ENCODE assay signal across 8 cellular contexts in genomic region chr19:54201172-54201701, GRCh38.
DNase-seq lines count a peak whose midpoint lies in the region; ATAC-seq, FAIRE-seq and TF ChIP-seq lines count a peak whose summit lies in the region.

No MANE protein-coding gene starts in this region.

- TF ChIP-seq CTCF in fibroblast of mammary gland (conservative IDR thresholded peaks at IDR 0.05; ENCODE audit: control insufficient read depth, insufficient read depth, low read depth, low read length) (no peak), retinal pigment epithelial cell (conservative IDR thresholded peaks at IDR 0.05; ENCODE audit: low read depth, low read length) (no peak), D721Med (IDR thresholded peaks at IDR 0.05; ENCODE audit: insufficient read depth, missing control alignments) (no peak)

- H3K4me3 ChIP-seq in SK-N-MC (peak overlapping the region; percentile 95), fibroblast of mammary gland (ENCODE audit: control insufficient read depth, low read depth, low read length) (peak overlapping the region; percentile 97), retinal pigment epithelial cell (ENCODE audit: low read length) (peak overlapping the region; percentile 94)

- FAIRE-seq in D721Med (lab: Jason Lieb, UNC) = no peak

- H3K36me3 ChIP-seq in SK-N-MC (ENCODE audit: insufficient read depth, low read length) = peaks cover 53% of the 10 kb centered on the region

- ATAC-seq in GM18508 (IDR thresholded peaks at IDR 0.05; ENCODE audit: insufficient read depth, unreplicated experiment) = peak; percentile 5

- H3K27ac ChIP-seq in SK-N-MC = peak overlapping the region; percentile 96

- H3K9me3 ChIP-seq in SK-N-MC (ENCODE audit: low read depth, low read length) = no peaks in the 10 kb centered on the region

- peak overlapping the region; percentile 100 for H3K9ac ChIP-seq in SK-N-MC (ENCODE audit: insufficient read length)

- DNase-seq in SK-N-MC (ENCODE audit: low read depth, low spot score) (no peak), fibroblast of mammary gland (ENCODE audit: low read depth) (no peak), retinal pigment epithelial cell (ENCODE audit: low read depth) (no peak), D721Med (ENCODE audit: insufficient read length, low spot score) (no peak), HuH-7 (ENCODE audit: low spot score) (no peak), SKM-1 (lab: John Stamatoyannopoulos, UW; ENCODE audit: unreplicated experiment) (no peak), NCI-H774 (lab: John Stamatoyannopoulos, UW) (no peak)
